ENCODE assay signal across 8 cellular contexts in genomic region chr1:89198500-89199072, GRCh38. TPM values are rescaled to one million over a fixed set of nuclear protein-coding genes. Genes with fewer than 3 reads are reported as not detected.
DNase-seq lines count a peak whose midpoint lies in the region; ATAC-seq and TF ChIP-seq lines count a peak whose summit lies in the region.

Gene GBP4, minus strand, starts transcription at chr1:89198942. Its CDS starts 108 bp downstream, at chr1:89198834.

- H3K4me1 ChIP-seq in CD4-positive, alpha-beta memory T cell (ENCODE audit: insufficient read depth, low read length) = peaks cover 60% of the 10 kb centered on the region
- peaks cover 30% of the 10 kb centered on the region for H3K4me1 ChIP-seq in upper lobe of right lung

- POLR2A ChIA-PET in CD4-positive, alpha-beta memory T cell (lab: Charles Lee; ENCODE audit: partially characterized antibody) = interaction anchor here (0.7 to 4.2 kb wide), 22 partner anchors 9 to 413 kb away, joined by 3 to 74 read pairs (median 4); partner anchors contain the start of genes GBP1, GBP3 and GBP5

- peak within 1 kb of the TSS; percentile 96 to 99 (median 98) for H3K4me3 Mint-ChIP-seq in CD4-positive, alpha-beta memory T cell
- H3K4me3 Mint-ChIP-seq in activated T-cell treated with anti-CD3 and anti-CD28 coated beads, Interleukin-2, amount 50 U/mL, for 4 hours = peak within 1 kb of the TSS; percentile 87

- TF ChIP-seq CTCF in fibroblast of the aortic adventitia (IDR thresholded peaks at IDR 0.05; ENCODE audit: insufficient read depth, low read length) (no peak), upper lobe of right lung (IDR thresholded peaks at IDR 0.05) (no peak)

- peak; percentile 36 to 58 (median 45) for DNase-seq in CD4-positive, alpha-beta memory T cell
- DNase-seq in MV-4-11 (lab: John Stamatoyannopoulos, UW) (peak; percentile 54), fibroblast of the aortic adventitia (ENCODE audit: low read depth) (peak; percentile 50), posterior vena cava (ENCODE audit: low spot score) (peak; percentile 82), upper lobe of right lung (peak; percentile 68), SW 1271 (lab: John Stamatoyannopoulos, UW) (no peak)
- peak; percentile 38 for DNase-seq in activated T-cell treated with anti-CD3 and anti-CD28 coated beads, Interleukin-2, amount 50 U/mL, for 4 hours

- no peaks in the 10 kb centered on the region for H3K27me3 Mint-ChIP-seq in CD4-positive, alpha-beta memory T cell
- no peaks in the 10 kb centered on the region for H3K27me3 Mint-ChIP-seq in activated T-cell treated with anti-CD3 and anti-CD28 coated beads, Interleukin-2, amount 50 U/mL, for 4 hours (ENCODE audit: low read depth)

- H3K36me3 Mint-ChIP-seq in CD4-positive, alpha-beta memory T cell = peaks cover 42 to 60% of the 10 kb centered on the region in 2 donors
- H3K36me3 Mint-ChIP-seq in activated T-cell treated with anti-CD3 and anti-CD28 coated beads, Interleukin-2, amount 50 U/mL, for 4 hours (ENCODE audit: insufficient read depth) = peaks cover 34% of the 10 kb centered on the region

- ATAC-seq in GM21390 (IDR thresholded peaks at IDR 0.05; ENCODE audit: unreplicated experiment) (peak; percentile 51), upper lobe of right lung (peak; percentile 80)
- ATAC-seq in activated T-cell treated with anti-CD3 and anti-CD28 coated beads, Interleukin-2, amount 50 U/mL, for 4 hours = peak; percentile 66 to 68

- no peaks in the 10 kb centered on the region for H3K9me3 ChIP-seq in CD4-positive, alpha-beta memory T cell (ENCODE audit: control insufficient read depth in 1 of 2, low read length in 2 of 2)
- no peaks in the 10 kb centered on the region for H3K9me3 ChIP-seq in upper lobe of right lung

- peaks cover 0 to 5% (median 2%) of the 10 kb centered on the region in 8 donors for H3K9me3 Mint-ChIP-seq in CD4-positive, alpha-beta memory T cell
- peaks cover 3% of the 10 kb centered on the region for H3K9me3 Mint-ChIP-seq in activated T-cell treated with anti-CD3 and anti-CD28 coated beads, Interleukin-2, amount 50 U/mL, for 4 hours

- H3K27ac ChIP-seq in CD4-positive, alpha-beta memory T cell (ENCODE audit: low read depth, low read length) = peak within 1 kb of the TSS; percentile 85
- peak within 1 kb of the TSS; percentile 82 for H3K27ac ChIP-seq in upper lobe of right lung

- intact Hi-C loops in CD4-positive, alpha-beta memory T cell (cut with micrococcal nuclease) = loop anchor here (1.0 to 5.0 kb wide), 4 partner anchors 59 to 200 kb away; partner anchors contain the start of gene GBP5
- intact Hi-C loops in posterior vena cava (cut with DNase I) = no loop called here
- intact Hi-C loops in upper lobe of right lung (cut with DNase I) = no loop called here

- CTCF ChIA-PET in CD4-positive, alpha-beta memory T cell (lab: Charles Lee; ENCODE audit: partially characterized antibody) = interaction anchor here (0.6 to 4.1 kb wide), 17 partner anchors 10 to 215 kb away, joined by 3 to 34 read pairs (median 5); partner anchors contain the start of gene GBP5

- peaks cover 9% of the 10 kb centered on the region for H3K36me3 ChIP-seq in CD4-positive, alpha-beta memory T cell (ENCODE audit: insufficient read depth, low read length)
- H3K36me3 ChIP-seq in upper lobe of right lung = no peaks in the 10 kb centered on the region

- no peaks in the 10 kb centered on the region for H3K27me3 ChIP-seq in CD4-positive, alpha-beta memory T cell (ENCODE audit: insufficient read depth, low read length)
- no peaks in the 10 kb centered on the region for H3K27me3 ChIP-seq in upper lobe of right lung

- peak within 1 kb of the TSS; percentile 80 for H3K4me3 ChIP-seq in CD4-positive, alpha-beta memory T cell (ENCODE audit: low read length in 2 of 2)
- H3K4me3 ChIP-seq in fibroblast of the aortic adventitia (ENCODE audit: low read depth, low read length) (peak within 1 kb of the TSS; percentile 54), upper lobe of right lung (peak within 1 kb of the TSS; percentile 59)

- H3K4me1 Mint-ChIP-seq in CD4-positive, alpha-beta memory T cell = peaks cover 48 to 88% (median 63%) of the 10 kb centered on the region in 4 donors
- H3K4me1 Mint-ChIP-seq in activated T-cell treated with anti-CD3 and anti-CD28 coated beads, Interleukin-2, amount 50 U/mL, for 4 hours (ENCODE audit: low read depth) = peaks cover 83% of the 10 kb centered on the region

- H3K27ac Mint-ChIP-seq in CD4-positive, alpha-beta memory T cell = peak within 1 kb of the TSS; percentile 94 to 99 (median 95)

RNA-seq across cellular contexts. Expression of gene GBP4, which starts in this region (rescaled TPM):
- total RNA-seq in CD4-positive, alpha-beta memory T cell = 10 to 100 TPM; 48.5 to 49.5 TPM
- 10 to 100 TPM; 36.8 to 54.3 TPM for polyA plus RNA-seq in CD4-positive, alpha-beta memory T cell
- 10 to 100 TPM; 40.3 to 71.7 (median 53.2) TPM for total RNA-seq in activated T-cell treated with anti-CD3 and anti-CD28 coated beads, Interleukin-2, amount 50 U/mL, for 4 hours
- total RNA-seq in fibroblast of the aortic adventitia (ENCODE audit: low replicate concordance) = 0.09 and 3.7 TPM in 2 replicates
- 1 to 10 TPM; 5.5 to 9.5 TPM for total RNA-seq in posterior vena cava
- total RNA-seq in upper lobe of right lung = 32.9 TPM

Comparison
In these comparisons a context has a peak if more than half of its experiments do, and no peak if none do; other contexts are left out.
1. DNase-seq: peak in CD4-positive, alpha-beta memory T cell (5 of 5), MV-4-11 (single experiment), activated T-cell treated with anti-CD3 and anti-CD28 coated beads, Interleukin-2, amount 50 U/mL, for 4 hours (single experiment), fibroblast of the aortic adventitia (single experiment), posterior vena cava (single experiment) and upper lobe of right lung (single experiment); none in SW 1271 (0 of 2).
2. Peak in every context shown above with its lines, with median percentiles within 50 percentile points of each other: H3K4me3 ChIP-seq and ATAC-seq.